In genomic region chr4:40548256-40548655, GRCh38 we compare ENCODE assay signal across 19 cellular contexts.
A peak's percentile ranks its signal among the peaks of the same experiment; 100 is the strongest.
DNase-seq lines count a peak whose midpoint lies in the region; ATAC-seq and TF ChIP-seq lines count a peak whose summit lies in the region.
"Had no signal": no experiment of that assay in that cellular context is flagged by ENCODE, and none has a peak within 500 bp of the region (broad histone marks: within the 10 kb centered on the region; RNA-seq: fewer than 3 reads in every experiment).

No MANE protein-coding gene starts in this region.

- H3K27me3 Mint-ChIP-seq in CD14-positive monocyte (ENCODE audit: low read depth in 3 of 3) (no peaks in the 10 kb centered on the region), progenitor cell of endocrine pancreas (no peaks in the 10 kb centered on the region)
- H3K27me3 Mint-ChIP-seq in activated T-helper 17 cell treated with anti-CD3 and anti-CD28 coated beads, Interleukin-2, amount 50 U/mL, for 72 hours = no peaks in the 10 kb centered on the region
- H3K27me3 Mint-ChIP-seq: central memory CD8-positive, alpha-beta T cell had no signal

- no peak for ATAC-seq in activated T-helper 17 cell treated with anti-CD3 and anti-CD28 coated beads, Interleukin-2, amount 50 U/mL, for 72 hours (replicated peaks)
- ATAC-seq: heart left ventricle, left lobe of liver had no signal

- H3K36me3 Mint-ChIP-seq in CD14-positive monocyte (peaks cover 41 to 49% of the 10 kb centered on the region in 2 donors), progenitor cell of endocrine pancreas (ENCODE audit: insufficient read depth) (peaks cover 3% of the 10 kb centered on the region)
- no peaks in the 10 kb centered on the region for H3K36me3 Mint-ChIP-seq in activated T-helper 17 cell treated with anti-CD3 and anti-CD28 coated beads, Interleukin-2, amount 50 U/mL, for 72 hours (ENCODE audit: low read depth)

- peak overlapping the region; percentile 33 to 91 (median 80) for H3K27ac Mint-ChIP-seq in CD14-positive monocyte
- H3K27ac Mint-ChIP-seq in progenitor cell of endocrine pancreas = peak overlapping the region; percentile 7
- no peak overlapping the region for H3K27ac Mint-ChIP-seq in activated T-helper 17 cell treated with anti-CD3 and anti-CD28 coated beads, Interleukin-2, amount 50 U/mL, for 72 hours

- H3K9me3 Mint-ChIP-seq in CD14-positive monocyte = peaks cover 0 to 3% (median 0%) of the 10 kb centered on the region in 7 donors
- no peaks in the 10 kb centered on the region for H3K9me3 Mint-ChIP-seq in progenitor cell of endocrine pancreas (ENCODE audit: low read depth)
- no peaks in the 10 kb centered on the region for H3K9me3 Mint-ChIP-seq in activated T-helper 17 cell treated with anti-CD3 and anti-CD28 coated beads, Interleukin-2, amount 50 U/mL, for 72 hours
- H3K9me3 Mint-ChIP-seq: central memory CD8-positive, alpha-beta T cell; nephron progenitor cell had no signal

- TF ChIP-seq CTCF in CD14-positive monocyte (IDR thresholded peaks at IDR 0.05) = no peak
- no peak for TF ChIP-seq CTCF in fibroblast of mammary gland (conservative IDR thresholded peaks at IDR 0.05; ENCODE audit: control insufficient read depth, insufficient read depth, low read depth, low read length)
- no peak for TF ChIP-seq CTCF in progenitor cell of endocrine pancreas (IDR thresholded peaks at IDR 0.05; ENCODE audit: unreplicated experiment)

- intact Hi-C loops in CD14-positive monocyte (cut with micrococcal nuclease) = loop anchor here (10.0 kb wide), 1 partner anchor 53 kb away; no protein-coding TSS in a partner anchor

- DNase-seq in CD14-positive monocyte (ENCODE audit: low spot score) (no peak), RPMI7951 (ENCODE audit: low read depth) (peak; percentile 78), fibroblast of mammary gland (ENCODE audit: low read depth) (peak; percentile 62), progenitor cell of endocrine pancreas (ENCODE audit: low spot score, unreplicated experiment) (no peak), SK-N-DZ (ENCODE audit: low spot score) (no peak), NCI-H345 (lab: John Stamatoyannopoulos, UW) (no peak), NCI-H526 (lab: John Stamatoyannopoulos, UW) (no peak)
- DNase-seq: activated naive CD4-positive, alpha-beta T cell treated with Interleukin-2 at 50 U/mL for 16 hours; BE2C; DND-41; heart left ventricle; KBM-7; NCI-H146; nephron progenitor cell; stimulated activated CD4-positive, alpha-beta T cell treated with anti-CD3 and anti-CD28 coated beads, Interleukin-15, amount 100 ng/mL, for 24 hours; trophoblast cell had no signal

- no peak overlapping the region for H3K4me3 Mint-ChIP-seq in CD14-positive monocyte
- no peak overlapping the region for H3K4me3 Mint-ChIP-seq in progenitor cell of endocrine pancreas (ENCODE audit: low read depth)
- no peak overlapping the region for H3K4me3 Mint-ChIP-seq in activated T-helper 17 cell treated with anti-CD3 and anti-CD28 coated beads, Interleukin-2, amount 50 U/mL, for 72 hours
- H3K4me3 Mint-ChIP-seq: central memory CD8-positive, alpha-beta T cell; nephron progenitor cell had no signal

- H3K4me3 ChIP-seq in fibroblast of mammary gland (ENCODE audit: control insufficient read depth, low read depth, low read length) = no peak overlapping the region
- H3K4me3 ChIP-seq: heart left ventricle had no signal

- peaks cover 50% of the 10 kb centered on the region for H3K4me1 Mint-ChIP-seq in CD14-positive monocyte
- H3K4me1 Mint-ChIP-seq in progenitor cell of endocrine pancreas (ENCODE audit: low read depth) = peaks cover 33% of the 10 kb centered on the region
- H3K4me1 Mint-ChIP-seq in activated T-helper 17 cell treated with anti-CD3 and anti-CD28 coated beads, Interleukin-2, amount 50 U/mL, for 72 hours = peaks cover 9% of the 10 kb centered on the region

Comparison
In these comparisons a context has a peak if more than half of its experiments do, and no peak if none do; other contexts are left out.
1. DNase-seq: peak in RPMI7951 (single experiment) and fibroblast of mammary gland (single experiment); none in CD14-positive monocyte (single experiment), progenitor cell of endocrine pancreas (single experiment), SK-N-DZ (single experiment), NCI-H345 (single experiment) and NCI-H526 (0 of 2).